ENCODE assay signal across 9 cellular contexts in genomic region chr9:124040186-124040920, GRCh38. TPM values are rescaled to one million over a fixed set of nuclear protein-coding genes. Genes with fewer than 3 reads are reported as not detected.
DNase-seq lines count a peak whose midpoint lies in the region; ATAC-seq and TF ChIP-seq lines count a peak whose summit lies in the region.
"Had no signal": no experiment of that assay in that cellular context is flagged by ENCODE, and none has a peak within 500 bp of the region (broad histone marks: within the 10 kb centered on the region; RNA-seq: fewer than 3 reads in every experiment).

No MANE protein-coding gene starts in this region.

- peak overlapping the region in 1 of 5 donors; percentile 25 for H3K9ac ChIP-seq in subcutaneous abdominal adipose tissue (ENCODE audit: low read length in 5 of 5)

- H3K36me3 Mint-ChIP-seq in activated CD4-positive, alpha-beta T cell treated with anti-CD3 and anti-CD28 coated beads, Interleukin-2, amount 10 ng/mL, durations not matched to agents 24 days and 14 days (ENCODE audit: low read depth), result no peaks in the 10 kb centered on the region
- no peaks in the 10 kb centered on the region for H3K36me3 Mint-ChIP-seq in activated CD4-positive, alpha-beta T cell treated with anti-CD3 and anti-CD28 coated beads, Interleukin-2, amount 10 ng/mL, durations not matched to agents 7 days and 5 days (ENCODE audit: low read depth)
- no peaks in the 10 kb centered on the region for H3K36me3 Mint-ChIP-seq in activated CD8-positive, alpha-beta T cell treated with anti-CD3 and anti-CD28 coated beads for 36 hours (ENCODE audit: low read depth)
- H3K36me3 Mint-ChIP-seq in immature natural killer cell, result no peaks in the 10 kb centered on the region

- H3K9me3 ChIP-seq in subcutaneous abdominal adipose tissue (ENCODE audit: control insufficient read depth in 5 of 5, low read length in 5 of 5), result peaks cover 0 to 3% (median 0%) of the 10 kb centered on the region in 5 donors

- peak overlapping the region; percentile 10 for H3K4me3 Mint-ChIP-seq in activated CD4-positive, alpha-beta T cell treated with anti-CD3 and anti-CD28 coated beads, Interleukin-2, amount 10 ng/mL, durations not matched to agents 24 days and 14 days
- no peak overlapping the region for H3K4me3 Mint-ChIP-seq in activated CD4-positive, alpha-beta T cell treated with anti-CD3 and anti-CD28 coated beads, Interleukin-2, amount 10 ng/mL, durations not matched to agents 7 days and 5 days
- H3K4me3 Mint-ChIP-seq in activated CD8-positive, alpha-beta T cell treated with anti-CD3 and anti-CD28 coated beads for 36 hours, result peak overlapping the region; percentile 33
- H3K4me3 Mint-ChIP-seq in immature natural killer cell, result peak overlapping the region in 4 of 5 donors; percentile 0 to 56 (median 35)
- H3K4me3 Mint-ChIP-seq: activated T-helper 1 cell treated with anti-CD3 and anti-CD28 coated beads, Interleukin-12 subunit alpha, Interleukin-12 subunit beta, Interleukin-2, Interleukin-4 antibody, amounts not matched to agents 30 ng/mL and 10 ng/mL and 1 ng/mL, durations not matched to agents 14 hours and 24 hours and 36 hours had no signal

- no peak overlapping the region for H3K27ac ChIP-seq in subcutaneous abdominal adipose tissue (ENCODE audit: low read depth, low read length)

- CTCF ChIA-PET in activated CD4-positive, alpha-beta T cell treated with anti-CD3 and anti-CD28 coated beads, Interleukin-2, amount 10 ng/mL, durations not matched to agents 7 days and 5 days (lab: Charles Lee), result interaction anchor here (0.5 to 2.3 kb wide), 13 partner anchors 8 to 593 kb away, joined by 3 to 16 read pairs (median 3); no protein-coding TSS in a partner anchor
- CTCF ChIA-PET in activated CD8-positive, alpha-beta T cell treated with anti-CD3 and anti-CD28 coated beads for 36 hours (lab: Charles Lee), result interaction anchor here (0.6 to 3.3 kb wide), 40 partner anchors 8 to 823 kb away, joined by 3 to 47 read pairs (median 4); no protein-coding TSS in a partner anchor

- peaks cover 52% of the 10 kb centered on the region for H3K27me3 Mint-ChIP-seq in activated CD4-positive, alpha-beta T cell treated with anti-CD3 and anti-CD28 coated beads, Interleukin-2, amount 10 ng/mL, durations not matched to agents 24 days and 14 days
- H3K27me3 Mint-ChIP-seq in activated CD4-positive, alpha-beta T cell treated with anti-CD3 and anti-CD28 coated beads, Interleukin-2, amount 10 ng/mL, durations not matched to agents 7 days and 5 days, result peaks cover 58% of the 10 kb centered on the region
- peaks cover 60% of the 10 kb centered on the region for H3K27me3 Mint-ChIP-seq in activated CD8-positive, alpha-beta T cell treated with anti-CD3 and anti-CD28 coated beads for 36 hours
- H3K27me3 Mint-ChIP-seq in immature natural killer cell (ENCODE audit: low read depth in 3 of 3), result peaks cover 10 to 24% (median 20%) of the 10 kb centered on the region in 3 donors

- H3K27ac Mint-ChIP-seq in activated CD4-positive, alpha-beta T cell treated with anti-CD3 and anti-CD28 coated beads, Interleukin-2, amount 10 ng/mL, durations not matched to agents 24 days and 14 days, result no peak overlapping the region
- H3K27ac Mint-ChIP-seq in activated CD4-positive, alpha-beta T cell treated with anti-CD3 and anti-CD28 coated beads, Interleukin-2, amount 10 ng/mL, durations not matched to agents 7 days and 5 days, result no peak overlapping the region
- no peak overlapping the region for H3K27ac Mint-ChIP-seq in activated CD8-positive, alpha-beta T cell treated with anti-CD3 and anti-CD28 coated beads for 36 hours
- H3K27ac Mint-ChIP-seq in immature natural killer cell, result no peak overlapping the region
- H3K27ac Mint-ChIP-seq: activated T-helper 1 cell treated with anti-CD3 and anti-CD28 coated beads, Interleukin-12 subunit alpha, Interleukin-12 subunit beta, Interleukin-2, Interleukin-4 antibody, amounts not matched to agents 30 ng/mL and 10 ng/mL and 1 ng/mL, durations not matched to agents 14 hours and 24 hours and 36 hours had no signal

- peaks cover 0 to 24% (median 17%) of the 10 kb centered on the region in 5 donors for H3K4me1 ChIP-seq in subcutaneous abdominal adipose tissue (ENCODE audit: control insufficient read depth in 5 of 5, insufficient read depth in 5 of 5, low read length in 5 of 5)

- ATAC-seq in activated CD8-positive, alpha-beta T cell treated with anti-CD3 and anti-CD28 coated beads for 36 hours, result peak; percentile 60
- no peak for ATAC-seq in HG03135 (IDR thresholded peaks at IDR 0.05; ENCODE audit: unreplicated experiment)

- no peaks in the 10 kb centered on the region for H3K36me3 ChIP-seq in subcutaneous abdominal adipose tissue (ENCODE audit: control insufficient read depth in 5 of 5, insufficient read depth in 5 of 5, low read length in 5 of 5)

- peak overlapping the region; percentile 19 to 63 (median 52) for H3K4me3 ChIP-seq in subcutaneous abdominal adipose tissue (ENCODE audit: low read depth in 1 of 5, low read length in 5 of 5)

- H3K27me3 ChIP-seq in subcutaneous abdominal adipose tissue (ENCODE audit: control insufficient read depth in 5 of 5, insufficient read depth in 4 of 5, low read length in 5 of 5), result peaks cover 22 to 59% (median 40%) of the 10 kb centered on the region in 5 donors

- POLR2A ChIA-PET in activated CD4-positive, alpha-beta T cell treated with anti-CD3 and anti-CD28 coated beads, Interleukin-2, amount 10 ng/mL, durations not matched to agents 7 days and 5 days (lab: Charles Lee), result no interaction called here
- POLR2A ChIA-PET in activated CD8-positive, alpha-beta T cell treated with anti-CD3 and anti-CD28 coated beads for 36 hours (lab: Charles Lee), result interaction anchor here (0.6 to 1.5 kb wide), 3 partner anchors 15 to 113 kb away, joined by 3 to 4 read pairs (median 3); no protein-coding TSS in a partner anchor

- TF ChIP-seq CTCF in activated CD8-positive, alpha-beta T cell treated with anti-CD3 and anti-CD28 coated beads for 36 hours (IDR thresholded peaks at IDR 0.05), result no peak

- H3K9me3 Mint-ChIP-seq in activated CD4-positive, alpha-beta T cell treated with anti-CD3 and anti-CD28 coated beads, Interleukin-2, amount 10 ng/mL, durations not matched to agents 24 days and 14 days, result no peaks in the 10 kb centered on the region
- H3K9me3 Mint-ChIP-seq in activated CD4-positive, alpha-beta T cell treated with anti-CD3 and anti-CD28 coated beads, Interleukin-2, amount 10 ng/mL, durations not matched to agents 7 days and 5 days, result no peaks in the 10 kb centered on the region
- H3K9me3 Mint-ChIP-seq in activated CD8-positive, alpha-beta T cell treated with anti-CD3 and anti-CD28 coated beads for 36 hours, result no peaks in the 10 kb centered on the region
- no peaks in the 10 kb centered on the region for H3K9me3 Mint-ChIP-seq in immature natural killer cell
- H3K9me3 Mint-ChIP-seq: activated T-helper 1 cell treated with anti-CD3 and anti-CD28 coated beads, Interleukin-12 subunit alpha, Interleukin-12 subunit beta, Interleukin-2, Interleukin-4 antibody, amounts not matched to agents 30 ng/mL and 10 ng/mL and 1 ng/mL, durations not matched to agents 14 hours and 24 hours and 36 hours had no signal

- intact Hi-C loops in activated CD4-positive, alpha-beta T cell treated with anti-CD3 and anti-CD28 coated beads, Interleukin-2, amount 10 ng/mL, durations not matched to agents 24 days and 14 days (cut with micrococcal nuclease), result no loop called here
- intact Hi-C loops in activated CD8-positive, alpha-beta T cell treated with anti-CD3 and anti-CD28 coated beads for 36 hours (cut with micrococcal nuclease), result loop anchor here (5.0 kb wide), 1 partner anchor 83 kb away; no protein-coding TSS in a partner anchor

- no peak for DNase-seq in activated CD4-positive, alpha-beta T cell treated with anti-CD3 and anti-CD28 coated beads, Interleukin-2, amount 10 ng/mL, durations not matched to agents 24 days and 14 days
- no peak for DNase-seq in activated CD4-positive, alpha-beta T cell treated with anti-CD3 and anti-CD28 coated beads, Interleukin-2, amount 10 ng/mL, durations not matched to agents 7 days and 5 days
- no peak for DNase-seq in activated CD8-positive, alpha-beta T cell treated with anti-CD3 and anti-CD28 coated beads for 36 hours
- DNase-seq in immature natural killer cell, result no peak
- DNase-seq in RPMI8226, result no peak
- no peak for DNase-seq in stimulated activated naive CD4-positive, alpha-beta T cell (lab: John Stamatoyannopoulos, UW)

- H3K4me1 Mint-ChIP-seq in activated CD4-positive, alpha-beta T cell treated with anti-CD3 and anti-CD28 coated beads, Interleukin-2, amount 10 ng/mL, durations not matched to agents 24 days and 14 days, result peaks cover 6% of the 10 kb centered on the region
- H3K4me1 Mint-ChIP-seq in activated CD4-positive, alpha-beta T cell treated with anti-CD3 and anti-CD28 coated beads, Interleukin-2, amount 10 ng/mL, durations not matched to agents 7 days and 5 days, result peaks cover 7% of the 10 kb centered on the region
- peaks cover 15% of the 10 kb centered on the region for H3K4me1 Mint-ChIP-seq in activated CD8-positive, alpha-beta T cell treated with anti-CD3 and anti-CD28 coated beads for 36 hours (ENCODE audit: low read depth)
- H3K4me1 Mint-ChIP-seq in immature natural killer cell, result peaks cover 12 to 14% of the 10 kb centered on the region in 2 donors

RNA-seq across cellular contexts. Expression of gene LHX2, which starts 28.8 kb away (rescaled TPM):
- total RNA-seq in activated CD4-positive, alpha-beta T cell treated with anti-CD3 and anti-CD28 coated beads, Interleukin-2, amount 10 ng/mL, durations not matched to agents 24 days and 14 days, result not detected in 2 replicates
- total RNA-seq in activated CD4-positive, alpha-beta T cell treated with anti-CD3 and anti-CD28 coated beads, Interleukin-2, amount 10 ng/mL, durations not matched to agents 7 days and 5 days, result not detected
- total RNA-seq in activated CD8-positive, alpha-beta T cell treated with anti-CD3 and anti-CD28 coated beads for 36 hours, result not detected
- not detected for polyA plus RNA-seq in immature natural killer cell
- total RNA-seq: activated T-helper 1 cell treated with anti-CD3 and anti-CD28 coated beads, Interleukin-12 subunit alpha, Interleukin-12 subunit beta, Interleukin-2, Interleukin-4 antibody, amounts not matched to agents 30 ng/mL and 10 ng/mL and 1 ng/mL, durations not matched to agents 14 hours and 24 hours and 36 hours had no signal
